In the genomic region with DNA sequence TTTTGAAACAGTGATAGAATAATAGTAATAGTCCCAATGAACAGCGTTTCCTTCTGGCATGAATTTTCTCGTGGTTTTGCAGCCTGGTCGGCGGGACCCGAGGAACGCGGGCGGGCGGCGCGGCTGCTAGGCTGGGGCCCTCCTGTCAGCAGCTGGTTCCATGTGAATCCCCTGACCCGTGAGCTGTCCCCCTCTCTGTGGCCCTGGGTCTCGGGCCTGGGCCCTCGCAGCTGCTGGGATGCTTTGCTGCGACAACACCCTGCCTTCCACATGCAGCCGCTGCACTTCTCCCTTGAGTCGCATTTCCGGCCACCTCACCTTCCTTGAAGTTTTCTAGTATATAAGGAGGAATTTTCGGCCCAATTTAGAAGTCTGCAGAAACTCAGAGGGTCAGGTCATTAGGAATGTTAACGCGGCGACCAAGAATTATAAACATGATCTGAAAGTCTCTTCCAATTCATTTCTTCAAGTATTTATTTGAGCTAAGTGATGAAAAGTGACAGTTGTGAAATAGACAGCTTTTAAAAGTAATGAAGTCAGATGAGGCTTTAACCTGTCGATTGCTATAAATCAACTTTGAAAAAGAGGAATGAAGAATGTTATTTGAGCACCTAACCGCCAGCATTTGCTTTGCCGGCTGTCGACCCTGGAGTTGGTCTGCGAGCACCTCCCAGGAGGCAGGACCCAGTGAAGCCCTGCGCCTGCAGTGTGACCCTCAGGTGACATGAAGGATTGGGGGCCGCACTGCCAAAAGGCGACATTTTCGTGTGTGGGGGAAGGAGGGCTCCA, we compare ENCODE assay signal across 10 cellular contexts. TPM values are rescaled to one million over a fixed set of nuclear protein-coding genes. Genes with fewer than 3 reads are reported as not detected.
A peak's percentile ranks its signal among the peaks of the same experiment; 100 is the strongest.
DNase-seq lines count a peak whose midpoint lies in the region; ATAC-seq, FAIRE-seq and TF ChIP-seq lines count a peak whose summit lies in the region.
"Had no signal": no experiment of that assay in that cellular context is flagged by ENCODE, and none has a peak within 500 bp of the region (broad histone marks: within the 10 kb centered on the region; RNA-seq: fewer than 3 reads in every experiment).

No MANE protein-coding gene starts in this region.

- H3K4me1 Mint-ChIP-seq in activated T-cell treated with anti-CD3 and anti-CD28 coated beads, Interleukin-2, amount 50 U/mL, for 4 hours (ENCODE audit: low read depth) = peaks cover 21% of the 10 kb centered on the region
- H3K4me1 Mint-ChIP-seq in activated naive CD8-positive, alpha-beta T cell treated with anti-CD3 and anti-CD28 coated beads, Interleukin-2, amount 10 ng/mL, durations not matched to agents 7 days and 5 days = peaks cover 18% of the 10 kb centered on the region

- no peak for DNase-seq in activated T-cell treated with anti-CD3 and anti-CD28 coated beads, Interleukin-2, amount 50 U/mL, for 4 hours
- no peak for DNase-seq in activated T-cell treated with anti-CD3 and anti-CD28 coated beads for 4 hours
- DNase-seq in activated naive CD8-positive, alpha-beta T cell treated with anti-CD3 and anti-CD28 coated beads, Interleukin-2, amount 10 ng/mL, durations not matched to agents 7 days and 5 days = peak; percentile 31
- DNase-seq in kidney = peak; percentile 79
- DNase-seq in lower leg skin (ENCODE audit: low spot score in 2 of 2) = no peak
- DNase-seq: hypothalamus, NCI-H748 treated with DMSO at 0.1 percent for 48 hours had no signal

- H3K4me1 ChIP-seq in kidney (ENCODE audit: control insufficient read depth in 1 of 2, insufficient read depth in 1 of 2, low read depth in 1 of 2, low read length in 2 of 2) (peaks cover 3 to 4% of the 10 kb centered on the region in 2 donors), stomach smooth muscle (ENCODE audit: control insufficient read depth, insufficient read depth, low read length) (peaks cover 49% of the 10 kb centered on the region)

- H3K27me3 Mint-ChIP-seq in activated T-cell treated with anti-CD3 and anti-CD28 coated beads, Interleukin-2, amount 50 U/mL, for 4 hours (ENCODE audit: low read depth) = peaks cover 62% of the 10 kb centered on the region
- H3K27me3 Mint-ChIP-seq in activated naive CD8-positive, alpha-beta T cell treated with anti-CD3 and anti-CD28 coated beads, Interleukin-2, amount 10 ng/mL, durations not matched to agents 7 days and 5 days = peaks cover 69% of the 10 kb centered on the region

- H3K9ac ChIP-seq in kidney (ENCODE audit: low read length in 2 of 2) (peak overlapping the region; percentile 59 to 92), stomach smooth muscle (ENCODE audit: low read length in 2 of 2) (peak overlapping the region; percentile 65 to 77)

- no peaks in the 10 kb centered on the region for H3K27me3 ChIP-seq in stomach smooth muscle (ENCODE audit: control insufficient read depth in 1 of 2, insufficient read depth in 2 of 2, low read length in 2 of 2)

- H3K36me3 ChIP-seq in kidney (ENCODE audit: control insufficient read depth in 1 of 2, insufficient read depth in 2 of 2, low read length in 2 of 2) (no peaks in the 10 kb centered on the region), stomach smooth muscle (ENCODE audit: control insufficient read depth in 2 of 2, insufficient read depth in 2 of 2, low read length in 2 of 2) (no peaks in the 10 kb centered on the region)

- WGBS in lower leg skin, 2 donors = 62 to 64% methylated on average over 31 of the region's 31 CpGs

- H3K27ac Mint-ChIP-seq in activated naive CD8-positive, alpha-beta T cell treated with anti-CD3 and anti-CD28 coated beads, Interleukin-2, amount 10 ng/mL, durations not matched to agents 7 days and 5 days = peak overlapping the region; percentile 65

- no peaks in the 10 kb centered on the region for H3K9me3 ChIP-seq in kidney (ENCODE audit: control insufficient read depth in 1 of 2, low read length in 2 of 2)
- no peaks in the 10 kb centered on the region for H3K9me3 ChIP-seq in stomach smooth muscle (ENCODE audit: control insufficient read depth in 2 of 2, low read length in 2 of 2)

- peaks cover 5% of the 10 kb centered on the region for H3K9me3 Mint-ChIP-seq in activated T-cell treated with anti-CD3 and anti-CD28 coated beads, Interleukin-2, amount 50 U/mL, for 4 hours
- peaks cover 1% of the 10 kb centered on the region for H3K9me3 Mint-ChIP-seq in activated naive CD8-positive, alpha-beta T cell treated with anti-CD3 and anti-CD28 coated beads, Interleukin-2, amount 10 ng/mL, durations not matched to agents 7 days and 5 days

- ATAC-seq in activated T-cell treated with anti-CD3 and anti-CD28 coated beads, Interleukin-2, amount 50 U/mL, for 4 hours = no peak
- ATAC-seq in activated naive CD8-positive, alpha-beta T cell treated with anti-CD3 and anti-CD28 coated beads, Interleukin-2, amount 10 ng/mL, durations not matched to agents 7 days and 5 days (ENCODE audit: low read depth) = no peak
- no peak for ATAC-seq in HG02981 (IDR thresholded peaks at IDR 0.05; ENCODE audit: unreplicated experiment)
- ATAC-seq in HG02759 (IDR thresholded peaks at IDR 0.05; ENCODE audit: unreplicated experiment) = no peak

- no peaks in the 10 kb centered on the region for H3K36me3 Mint-ChIP-seq in activated T-cell treated with anti-CD3 and anti-CD28 coated beads, Interleukin-2, amount 50 U/mL, for 4 hours (ENCODE audit: insufficient read depth)
- peaks cover 2% of the 10 kb centered on the region for H3K36me3 Mint-ChIP-seq in activated naive CD8-positive, alpha-beta T cell treated with anti-CD3 and anti-CD28 coated beads, Interleukin-2, amount 10 ng/mL, durations not matched to agents 7 days and 5 days

- H3K27ac ChIP-seq in kidney (ENCODE audit: low read depth in 2 of 2, low read length in 2 of 2) = peak overlapping the region; percentile 86 to 93
- peak overlapping the region; percentile 98 for H3K27ac ChIP-seq in stomach smooth muscle (ENCODE audit: low read length)

- peak overlapping the region; percentile 76 for H3K4me3 Mint-ChIP-seq in activated T-cell treated with anti-CD3 and anti-CD28 coated beads, Interleukin-2, amount 50 U/mL, for 4 hours
- peak overlapping the region; percentile 82 for H3K4me3 Mint-ChIP-seq in activated naive CD8-positive, alpha-beta T cell treated with anti-CD3 and anti-CD28 coated beads, Interleukin-2, amount 10 ng/mL, durations not matched to agents 7 days and 5 days

- POLR2A ChIA-PET in activated naive CD8-positive, alpha-beta T cell treated with anti-CD3 and anti-CD28 coated beads, Interleukin-2, amount 10 ng/mL, durations not matched to agents 7 days and 5 days (lab: Charles Lee) = interaction anchor here (1.0 to 1.4 kb wide), 2 partner anchors 31 to 59 kb away, joined by 3 to 4 read pairs; no protein-coding TSS in a partner anchor

- peak overlapping the region; percentile 69 to 75 for H3K4me3 ChIP-seq in kidney (ENCODE audit: low read length in 2 of 2)
- peak overlapping the region; percentile 69 to 81 for H3K4me3 ChIP-seq in stomach smooth muscle (ENCODE audit: low read length in 2 of 2)
- H3K4me3 ChIP-seq in lower leg skin (ENCODE audit: low read depth, poor library complexity, severe bottlenecking) = no peak overlapping the region

- no peak for FAIRE-seq in kidney (lab: Jason Lieb, UNC)

- no peak for TF ChIP-seq POLR2A in lower leg skin (IDR thresholded peaks at IDR 0.05)

- no peak for TF ChIP-seq CTCF in kidney (IDR thresholded peaks at IDR 0.05; ENCODE audit: borderline replicate concordance, extremely low read depth, insufficient read depth)
- TF ChIP-seq CTCF in lower leg skin (IDR thresholded peaks at IDR 0.05) = no peak

- intact Hi-C loops in kidney (cut with DNase I) = no loop called here
- intact Hi-C loops in lower leg skin (cut with DNase I; ENCODE audit: low total_unique reads) = no loop called here

RNA-seq across cellular contexts. Expression of gene NR2F2, which starts 27.7 kb away (rescaled TPM):
- total RNA-seq in activated T-cell treated with anti-CD3 and anti-CD28 coated beads, Interleukin-2, amount 50 U/mL, for 4 hours = under 1 TPM; 0.13 to 0.24 (median 0.15) TPM
- not detected for total RNA-seq in activated naive CD8-positive, alpha-beta T cell treated with anti-CD3 and anti-CD28 coated beads, Interleukin-2, amount 10 ng/mL, durations not matched to agents 7 days and 5 days
- 191 TPM for total RNA-seq in kidney
- 42.5 TPM for polyA plus RNA-seq in kidney (ENCODE audit: insufficient read depth, low read depth, low replicate concordance)
- 10 to 100 TPM in 1 of 4 donors, 1 to 10 TPM in 3; 3.9 to 14.0 (median 6.5) TPM for total RNA-seq in lower leg skin

Comparison
In these comparisons a context has a peak if more than half of its experiments do, and no peak if none do; other contexts are left out.
1. DNase-seq: peak in activated naive CD8-positive, alpha-beta T cell treated with anti-CD3 and anti-CD28 coated beads, Interleukin-2, amount 10 ng/mL, durations not matched to agents 7 days and 5 days (single experiment) and kidney (single experiment); none in activated T-cell treated with anti-CD3 and anti-CD28 coated beads, Interleukin-2, amount 50 U/mL, for 4 hours (single experiment), activated T-cell treated with anti-CD3 and anti-CD28 coated beads for 4 hours (single experiment) and lower leg skin (0 of 2).
2. RNA of gene NR2F2, which starts 27.7 kb away (total RNA-seq): 191 TPM in kidney (single experiment); 3.9 to 14.0 TPM in lower leg skin, 0.13 to 0.24 TPM in activated T-cell treated with anti-CD3 and anti-CD28 coated beads, Interleukin-2, amount 50 U/mL, for 4 hours and not detected in activated naive CD8-positive, alpha-beta T cell treated with anti-CD3 and anti-CD28 coated beads, Interleukin-2, amount 10 ng/mL, durations not matched to agents 7 days and 5 days; every median in the first group is over 10 times any median in the second.